12 cellular contexts compared by ENCODE assay signal in the genomic region with DNA sequence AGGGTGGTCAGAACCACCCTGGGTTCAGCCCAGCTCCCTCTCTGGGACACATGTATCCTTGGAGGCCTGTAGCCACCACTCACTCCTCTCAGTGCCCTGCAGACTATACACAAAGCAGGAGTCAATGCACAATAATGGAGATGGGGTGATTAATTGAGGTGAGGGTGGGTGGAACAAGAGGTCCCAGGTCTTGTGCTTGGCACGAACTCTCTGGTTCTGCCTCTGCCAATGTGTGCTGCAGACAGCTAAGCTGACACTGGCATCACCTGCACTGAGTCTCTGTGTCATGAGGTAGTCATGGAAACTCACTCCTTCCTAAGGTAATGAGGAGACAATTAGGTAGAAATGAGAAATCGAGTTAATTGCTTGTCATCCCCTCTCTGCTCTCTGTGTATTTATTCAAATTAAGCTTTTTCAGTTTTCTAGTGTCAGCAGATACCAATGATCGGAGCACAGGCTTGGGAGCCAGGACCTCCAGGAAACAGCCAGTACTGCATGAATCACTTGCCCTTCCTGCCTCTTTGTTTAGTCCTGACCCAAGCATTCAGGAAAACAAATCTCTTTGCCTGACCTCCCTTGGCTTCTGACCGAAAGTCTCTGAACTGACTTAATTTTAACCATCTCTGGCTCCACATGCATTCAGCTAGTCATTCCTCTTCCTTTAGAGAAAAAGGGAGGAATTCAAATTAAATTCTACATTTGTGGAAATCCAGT. TPM values are rescaled to one million over a fixed set of nuclear protein-coding genes. Genes with fewer than 3 reads are reported as not detected.
DNase-seq lines count a peak whose midpoint lies in the region; ATAC-seq, FAIRE-seq and TF ChIP-seq lines count a peak whose summit lies in the region.
"Had no signal": no experiment of that assay in that cellular context is flagged by ENCODE, and none has a peak within 500 bp of the region (broad histone marks: within the 10 kb centered on the region; RNA-seq: fewer than 3 reads in every experiment).

No MANE protein-coding gene starts in this region.

- no peaks in the 10 kb centered on the region for H3K36me3 Mint-ChIP-seq in CD14-positive monocyte
- H3K36me3 Mint-ChIP-seq: naive B cell had no signal

- no peak overlapping the region for H3K4me3 Mint-ChIP-seq in CD14-positive monocyte
- H3K4me3 Mint-ChIP-seq: activated CD4-positive, alpha-beta T cell treated with anti-CD3 and anti-CD28 coated beads, Interleukin-2, amount 10 ng/mL, durations not matched to agents 24 days and 14 days; naive B cell had no signal

- H3K4me1 Mint-ChIP-seq in CD14-positive monocyte = no peaks in the 10 kb centered on the region
- H3K4me1 Mint-ChIP-seq: activated CD4-positive, alpha-beta T cell treated with anti-CD3 and anti-CD28 coated beads, Interleukin-2, amount 10 ng/mL, durations not matched to agents 24 days and 14 days; naive B cell had no signal

- H3K27ac Mint-ChIP-seq in CD14-positive monocyte = no peak overlapping the region
- H3K27ac Mint-ChIP-seq: activated CD4-positive, alpha-beta T cell treated with anti-CD3 and anti-CD28 coated beads, Interleukin-2, amount 10 ng/mL, durations not matched to agents 24 days and 14 days had no signal

- H3K9me3 ChIP-seq in NT2/D1 (ENCODE audit: insufficient read depth, low read length) (no peaks in the 10 kb centered on the region), pancreas (no peaks in the 10 kb centered on the region)

- H3K4me1 ChIP-seq in NT2/D1 (ENCODE audit: insufficient read depth, insufficient read length) (peaks cover 3% of the 10 kb centered on the region), pancreas (no peaks in the 10 kb centered on the region)

- no peaks in the 10 kb centered on the region for H3K9me3 Mint-ChIP-seq in CD14-positive monocyte

- no peaks in the 10 kb centered on the region for H3K27me3 ChIP-seq in NT2/D1 (ENCODE audit: insufficient read depth, insufficient read length)
- H3K27me3 ChIP-seq in pancreas = no peaks in the 10 kb centered on the region
- H3K27me3 ChIP-seq: dorsolateral prefrontal cortex had no signal

- H3K36me3 ChIP-seq in NT2/D1 (ENCODE audit: insufficient read depth, insufficient read length, low read length) (no peaks in the 10 kb centered on the region), pancreas (no peaks in the 10 kb centered on the region)

- no peak overlapping the region for H3K27ac ChIP-seq in pancreas

- H3K4me3 ChIP-seq in NT2/D1 (ENCODE audit: insufficient read length, low read depth) = no peak overlapping the region
- H3K4me3 ChIP-seq in fibroblast of mammary gland (ENCODE audit: control insufficient read depth, low read depth, low read length) = no peak overlapping the region
- no peak overlapping the region for H3K4me3 ChIP-seq in pancreas
- H3K4me3 ChIP-seq: dorsolateral prefrontal cortex had no signal

- intact Hi-C loops in pancreas (cut with DNase I) (no loop called here), CD14-positive monocyte (cut with micrococcal nuclease) (no loop called here)

- TF ChIP-seq CTCF in fibroblast of mammary gland (conservative IDR thresholded peaks at IDR 0.05; ENCODE audit: control insufficient read depth, insufficient read depth, low read depth, low read length) (no peak), pancreas (IDR thresholded peaks at IDR 0.05) (no peak), CD14-positive monocyte (IDR thresholded peaks at IDR 0.05) (no peak)

- WGBS in pancreas, 2 donors = 63 to 68% methylated on average over 4 of the region's 4 CpGs

- peak in 3 of 4 donors; percentile 54 to 67 (median 59) for ATAC-seq in pancreas

- in situ Hi-C loops in ACHN (cut with HindIII; ENCODE audit: low pct_ligation_motif_present, low pct_unique_long_range_greater_than_20kb, low sequenced_read_pairs) = no loop called here

- FAIRE-seq in pancreas (lab: Jason Lieb, UNC) = no peak

- DNase-seq in GM04503 (ENCODE audit: low read depth) (peak; percentile 44), NT2/D1 (ENCODE audit: low read depth, low spot score) (peak; percentile 36), fibroblast of mammary gland (ENCODE audit: low read depth) (peak; percentile 71), pancreas (no peak), NCI-H2171 treated with DMSO at 0.1 percent for 48 hours (lab: John Stamatoyannopoulos, UW) (no peak), ACHN (no peak), CD14-positive monocyte (ENCODE audit: low spot score) (no peak)
- DNase-seq in activated CD8-positive, alpha-beta memory T cell treated with anti-CD3 and anti-CD28 coated beads, Interleukin-2, amount 50 U/mL, for 4 hours = no peak
- DNase-seq: activated CD4-positive, alpha-beta T cell treated with anti-CD3 and anti-CD28 coated beads, Interleukin-2, amount 10 ng/mL, durations not matched to agents 24 days and 14 days; DMS79 treated with DMSO at 0.1 percent for 48 hours; dorsolateral prefrontal cortex; naive B cell had no signal

- H3K27me3 Mint-ChIP-seq in CD14-positive monocyte (ENCODE audit: low read depth in 3 of 3) = no peaks in the 10 kb centered on the region
- H3K27me3 Mint-ChIP-seq: activated CD4-positive, alpha-beta T cell treated with anti-CD3 and anti-CD28 coated beads, Interleukin-2, amount 10 ng/mL, durations not matched to agents 24 days and 14 days had no signal

- no peak overlapping the region for H3K9ac ChIP-seq in NT2/D1 (ENCODE audit: insufficient read length, low read depth)

RNA-seq across cellular contexts. Expression of a gene that starts 56.7 kb away (rescaled TPM):
- not detected for total RNA-seq in pancreas
- not detected for polyA plus RNA-seq in pancreas
- not detected for polyA plus RNA-seq in CD14-positive monocyte
- total RNA-seq: activated CD4-positive, alpha-beta T cell treated with anti-CD3 and anti-CD28 coated beads, Interleukin-2, amount 10 ng/mL, durations not matched to agents 24 days and 14 days had no signal

Comparison
In these comparisons a context has a peak if more than half of its experiments do, and no peak if none do; other contexts are left out.
1. DNase-seq: peak in GM04503 (single experiment), NT2/D1 (single experiment) and fibroblast of mammary gland (single experiment); none in pancreas (0 of 6), NCI-H2171 treated with DMSO at 0.1 percent for 48 hours (single experiment), ACHN (single experiment), CD14-positive monocyte (single experiment) and activated CD8-positive, alpha-beta memory T cell treated with anti-CD3 and anti-CD28 coated beads, Interleukin-2, amount 50 U/mL, for 4 hours (single experiment).